ENCODE assay signal across 34 cellular contexts in the genomic region with DNA sequence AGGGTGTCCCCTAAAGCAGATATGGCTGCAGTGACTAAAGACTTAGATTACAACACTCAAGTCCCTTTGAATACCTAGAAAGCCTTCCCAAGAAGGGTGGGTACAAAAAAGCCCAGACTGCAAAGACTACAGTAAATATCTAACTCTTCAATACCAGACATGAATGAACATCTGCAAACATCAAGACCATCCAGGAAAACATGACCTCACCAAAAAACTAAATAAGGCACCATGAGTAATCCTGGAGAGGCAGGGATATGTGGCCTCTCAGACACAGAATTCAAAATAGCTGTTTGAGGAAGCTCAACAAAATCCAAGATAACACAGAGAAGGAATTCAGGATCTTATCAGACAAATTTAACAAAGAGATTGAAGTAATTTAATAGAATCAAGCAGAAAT.
DNase-seq lines count a peak whose midpoint lies in the region; ATAC-seq, FAIRE-seq and TF ChIP-seq lines count a peak whose summit lies in the region.
"Had no signal": no experiment of that assay in that cellular context is flagged by ENCODE, and none has a peak within 500 bp of the region (broad histone marks: within the 10 kb centered on the region; RNA-seq: fewer than 3 reads in every experiment).

No MANE protein-coding gene starts in this region.

- no peak overlapping the region for H3K23ac ChIP-seq in mesenchymal stem cell (ENCODE audit: low read length in 2 of 2)

- TF ChIP-seq EP300 in A549 (IDR thresholded peaks at IDR 0.05) (no peak), esophagus muscularis mucosa (IDR thresholded peaks at IDR 0.05) (no peak)

- no peaks in the 10 kb centered on the region for H3K27me3 ChIP-seq in HUES48 (ENCODE audit: control insufficient read depth, insufficient read depth, low read length)
- H3K27me3 ChIP-seq in esophagus muscularis mucosa, result peaks cover 0 to 30% (median 0%) of the 10 kb centered on the region in 4 donors
- H3K27me3 ChIP-seq in mesenchymal stem cell (ENCODE audit: control insufficient read depth in 1 of 2, insufficient read depth in 1 of 2, low read length in 2 of 2), result peaks cover 0 to 42% of the 10 kb centered on the region in 2 experiments
- H3K27me3 ChIP-seq: adrenal gland, breast epithelium, ovary had no signal

- no peak overlapping the region for H3K4me3 ChIP-seq in A549
- H3K4me3 ChIP-seq in HUES48 (ENCODE audit: low read depth, low read length), result no peak overlapping the region
- no peak overlapping the region for H3K4me3 ChIP-seq in esophagus muscularis mucosa
- no peak overlapping the region for H3K4me3 ChIP-seq in mesenchymal stem cell (ENCODE audit: insufficient read depth in 1 of 2, low read depth in 1 of 2, low read length in 2 of 2)
- H3K4me3 ChIP-seq: adrenal gland, breast epithelium, gastroesophageal sphincter, ovary, PC-9, skin epidermis, upper lobe of right lung had no signal

- H3K18ac ChIP-seq in mesenchymal stem cell (ENCODE audit: low read depth in 1 of 2, low read length in 2 of 2), result no peak overlapping the region

- ATAC-seq in A549, result peak; percentile 30 to 66; a peak in 3 of 6 replicates
- ATAC-seq: CD8-positive, alpha-beta T cell; gastroesophageal sphincter; SK-N-SH treated with all-trans-retinoic acid at 6 μM for 48 hours; upper lobe of right lung had no signal

- H3K9ac ChIP-seq in HUES48 (ENCODE audit: low read depth, low read length), result no peak overlapping the region
- H3K9ac ChIP-seq in mesenchymal stem cell (ENCODE audit: low read length), result no peak overlapping the region

- H2AFZ ChIP-seq in mesenchymal stem cell (ENCODE audit: low read depth, low read length), result no peak overlapping the region
- H2AFZ ChIP-seq: PC-9 had no signal

- H3K4me1 ChIP-seq in A549 (peaks cover 5% of the 10 kb centered on the region; the same call in 1 of the 3 replicates), HUES48 (ENCODE audit: control insufficient read depth, insufficient read depth, low read length) (no peaks in the 10 kb centered on the region), esophagus muscularis mucosa (no peaks in the 10 kb centered on the region), mesenchymal stem cell (ENCODE audit: control insufficient read depth, insufficient read depth, low read depth, low read length) (no peaks in the 10 kb centered on the region)
- H3K4me1 ChIP-seq: breast epithelium, gastroesophageal sphincter, upper lobe of right lung had no signal

- TF ChIP-seq RAD21 in A549 (conservative IDR thresholded peaks at IDR 0.05 in 1 of 2, IDR thresholded peaks at IDR 0.05 in 1 of 2), result no peak

- no peak overlapping the region for H2BK5ac ChIP-seq in mesenchymal stem cell (ENCODE audit: low read depth, low read length, poor library complexity, severe bottlenecking)

- no peak overlapping the region for H4K91ac ChIP-seq in mesenchymal stem cell (ENCODE audit: low read length)

- no peak overlapping the region for H4K8ac ChIP-seq in mesenchymal stem cell (ENCODE audit: low read length)

- CTCF ChIA-PET in A549 (lab: Yijun Ruan, JAX), result interaction anchor here (1.3 to 2.8 kb wide), 3 partner anchors 9 to 46 kb away, joined by 4 to 10 read pairs (median 5); no protein-coding TSS in a partner anchor

- no peak for FAIRE-seq in A549 (lab: Jason Lieb, UNC)
- FAIRE-seq: A204.1, colon had no signal

- peak in 1 of 2 experiments; percentile 34 for DNase-seq in A549 (ENCODE audit: low read depth in 1 of 2, low spot score in 1 of 2)
- DNase-seq in esophagus muscularis mucosa (ENCODE audit: extremely low spot score), result peak; percentile 47
- DNase-seq in mesenchymal stem cell, result peak; percentile 40
- no peak for DNase-seq in anterior cingulate cortex (lab: John Stamatoyannopoulos, UW)
- no peak for DNase-seq in NCI-H774 (lab: John Stamatoyannopoulos, UW)
- DNase-seq in KG1 (lab: John Stamatoyannopoulos, UW), result no peak
- no peak for DNase-seq in activated naive CD4-positive, alpha-beta T cell treated with Interleukin-2 at 50 U/mL for 16 hours
- DNase-seq: activated CD4-positive, alpha-beta memory T cell treated with anti-CD3 and anti-CD28 coated beads for 36 hours; activated CD8-positive, alpha-beta memory T cell treated with anti-CD3 and anti-CD28 coated beads, Interleukin-2, amount 50 U/mL, for 4 hours; activated naive CD4-positive, alpha-beta T cell treated with anti-CD3 and anti-CD28 coated beads, Interleukin-2, amount 10 ng/mL, durations not matched to agents 7 days and 5 days; CD8-positive, alpha-beta T cell; DMS 273 treated with DMSO at 0.1 percent for 48 hours; effector CD4-positive, alpha-beta T cell; H7; hippocampal formation; left cardiac atrium; NCI-H146; NCI-H226; NCI-H526 treated with DMSO at 0.1 percent for 48 hours; nephron progenitor cell; ovary; PC-9; stimulated activated naive CD4-positive, alpha-beta T cell; T-helper 2 cell; upper lobe of right lung had no signal

- no peak overlapping the region for H3K14ac ChIP-seq in mesenchymal stem cell (ENCODE audit: low read length in 2 of 2)

- H3K4ac ChIP-seq in mesenchymal stem cell (ENCODE audit: low read depth in 1 of 2, low read length in 2 of 2), result no peak overlapping the region

- no peak overlapping the region for H2BK12ac ChIP-seq in mesenchymal stem cell (ENCODE audit: low read length in 2 of 2)

- no peak overlapping the region for H2BK120ac ChIP-seq in mesenchymal stem cell (ENCODE audit: low read depth, low read length)

- no peak overlapping the region for H2AK5ac ChIP-seq in mesenchymal stem cell (ENCODE audit: low read length, severe bottlenecking)

- H3K27ac ChIP-seq in A549 (no peak overlapping the region), HUES48 (ENCODE audit: low read depth, low read length) (peak overlapping the region; percentile 35), esophagus muscularis mucosa (replicated peaks in 1 of 4) (no peak overlapping the region), mesenchymal stem cell (ENCODE audit: low read length, poor library complexity, severe bottlenecking) (no peak overlapping the region)
- H3K27ac ChIP-seq: adrenal gland, breast epithelium, epithelial cell of prostate, gastroesophageal sphincter, ovary, PC-9, skin epidermis, upper lobe of right lung had no signal

- TF ChIP-seq CTCF in A549 (IDR thresholded peaks at IDR 0.05), result no peak
- no peak for TF ChIP-seq CTCF in esophagus muscularis mucosa (IDR thresholded peaks at IDR 0.05)

- H3K9me3 ChIP-seq in A549 (peaks cover 9% of the 10 kb centered on the region), HUES48 (ENCODE audit: control insufficient read depth, insufficient read depth, low read length) (no peaks in the 10 kb centered on the region), esophagus muscularis mucosa (no peaks in the 10 kb centered on the region), mesenchymal stem cell (ENCODE audit: control insufficient read depth, low read length) (peaks cover 17% of the 10 kb centered on the region)
- H3K9me3 ChIP-seq: adrenal gland, breast epithelium, gastroesophageal sphincter, ovary, upper lobe of right lung had no signal

- no peaks in the 10 kb centered on the region for H3K36me3 ChIP-seq in HUES48 (ENCODE audit: control insufficient read depth, insufficient read depth, low read length)
- H3K36me3 ChIP-seq in esophagus muscularis mucosa, result no peaks in the 10 kb centered on the region
- H3K36me3 ChIP-seq in mesenchymal stem cell (ENCODE audit: control insufficient read depth in 1 of 2, insufficient read depth in 2 of 2, low read depth in 1 of 2, low read length in 2 of 2), result no peaks in the 10 kb centered on the region
- H3K36me3 ChIP-seq: adrenal gland, breast epithelium, gastroesophageal sphincter, ovary, upper lobe of right lung had no signal

- H3K4me2 ChIP-seq in A549, result no peak overlapping the region
- no peak overlapping the region for H3K4me2 ChIP-seq in mesenchymal stem cell (ENCODE audit: low read length, poor library complexity, severe bottlenecking)
- H3K4me2 ChIP-seq: PC-9 had no signal

- TF ChIP-seq POLR2A in A549 (IDR thresholded peaks at IDR 0.05; ENCODE audit: low read length) (no peak), esophagus muscularis mucosa (IDR thresholded peaks at IDR 0.05; ENCODE audit: low read depth) (no peak)

- H3K79me1 ChIP-seq in mesenchymal stem cell (replicated peaks; ENCODE audit: low read length, poor library complexity, severe bottlenecking), result no peaks in the 10 kb centered on the region

- POLR2A ChIA-PET in A549 (lab: Yijun Ruan, JAX), result no interaction called here

- no peak overlapping the region for H2BK15ac ChIP-seq in mesenchymal stem cell (ENCODE audit: low read depth, poor library complexity, severe bottlenecking)

- intact Hi-C loops in esophagus muscularis mucosa (cut with DNase I), result no loop called here

TF ChIP-seq in A549, 52 proteins besides CTCF, POLR2A, EP300 and RAD21 (continues in another document):
- no peak for TF ChIP-seq ATOH8 (CRISPR knock-in tag; IDR thresholded peaks at IDR 0.05; ENCODE audit: low read depth)
- no peak for TF ChIP-seq KDM5A (IDR thresholded peaks at IDR 0.05)
- TF ChIP-seq RCOR1 (IDR thresholded peaks at IDR 0.05; ENCODE audit: low read depth, low read length), result no peak
- no peak for TF ChIP-seq NFE2L2 (conservative IDR thresholded peaks at IDR 0.05; ENCODE audit: low read length)
- no peak for TF ChIP-seq SREBF2 (IDR thresholded peaks at IDR 0.05)
- TF ChIP-seq KDM1A (IDR thresholded peaks at IDR 0.05; ENCODE audit: low read depth), result no peak
- no peak for TF ChIP-seq TP53 (CRISPR knock-in tag; IDR thresholded peaks at IDR 0.05)
- TF ChIP-seq, protein P1, sequence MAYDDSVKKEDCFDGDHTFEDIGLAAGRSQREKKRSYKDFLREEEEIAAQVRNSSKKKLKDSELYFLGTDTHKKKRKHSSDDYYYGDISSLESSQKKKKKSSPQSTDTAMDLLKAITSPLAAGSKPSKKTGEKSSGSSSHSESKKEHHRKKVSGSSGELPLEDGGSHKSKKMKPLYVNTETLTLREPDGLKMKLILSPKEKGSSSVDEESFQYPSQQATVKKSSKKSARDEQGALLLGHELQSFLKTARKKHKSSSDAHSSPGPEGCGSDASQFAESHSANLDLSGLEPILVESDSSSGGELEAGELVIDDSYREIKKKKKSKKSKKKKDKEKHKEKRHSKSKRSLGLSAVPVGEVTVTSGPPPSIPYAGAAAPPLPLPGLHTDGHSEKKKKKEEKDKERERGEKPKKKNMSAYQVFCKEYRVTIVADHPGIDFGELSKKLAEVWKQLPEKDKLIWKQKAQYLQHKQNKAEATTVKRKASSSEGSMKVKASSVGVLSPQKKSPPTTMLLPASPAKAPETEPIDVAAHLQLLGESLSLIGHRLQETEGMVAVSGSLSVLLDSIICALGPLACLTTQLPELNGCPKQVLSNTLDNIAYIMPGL (CRISPR knock-in tag; IDR thresholded peaks at IDR 0.05; ENCODE audit: borderline replicate concordance), result no peak
- no peak for TF ChIP-seq HOXB5 (CRISPR knock-in tag; IDR thresholded peaks at IDR 0.05)
- TF ChIP-seq EHMT2 (IDR thresholded peaks at IDR 0.05; ENCODE audit: low read depth), result no peak

Comparison
In these comparisons a context has a peak if more than half of its experiments do, and no peak if none do; other contexts are left out.
1. DNase-seq: peak in esophagus muscularis mucosa (single experiment) and mesenchymal stem cell (single experiment); none in anterior cingulate cortex (0 of 58), NCI-H774 (single experiment), KG1 (single experiment) and activated naive CD4-positive, alpha-beta T cell treated with Interleukin-2 at 50 U/mL for 16 hours (single experiment).